Comparison of ENCODE assay signal across 8 cellular contexts in genomic region chr19:50723069-50723468, GRCh38. TPM values are rescaled to one million over a fixed set of nuclear protein-coding genes. Genes with fewer than 3 reads are reported as not detected.
DNase-seq lines count a peak whose midpoint lies in the region; ATAC-seq and TF ChIP-seq lines count a peak whose summit lies in the region.

CLEC11A (plus strand) TSS chr19:50723364; CDS start chr19:50723526, 162 bp downstream.

- TF ChIP-seq CTCF in mammary epithelial cell (conservative IDR thresholded peaks at IDR 0.05 in 1 of 2, IDR thresholded peaks at IDR 0.05 in 1 of 2; ENCODE audit: extremely low read depth in 1 of 2, insufficient read depth in 1 of 2, low read depth in 1 of 2, low read length in 2 of 2), result no peak
- no peak for TF ChIP-seq CTCF in right lobe of liver (IDR thresholded peaks at IDR 0.05)
- no peak for TF ChIP-seq CTCF in tibial nerve (IDR thresholded peaks at IDR 0.05)

- H3K9ac ChIP-seq in mammary epithelial cell (ENCODE audit: insufficient read depth, low read length), result no peak within 1 kb of the TSS

- WGBS in mammary epithelial cell (ENCODE audit: low coverage, missing lambda C conversion rate), result 17% methylated on average over 4 of the region's 15 CpGs
- WGBS in right lobe of liver (ENCODE audit: insufficient coverage, low coverage, low lambda C conversion rate, missing lambda C conversion rate), result 14% methylated on average over 15 of the region's 15 CpGs
- 10 to 17% methylated on average over 15 of the region's 15 CpGs for WGBS in tibial nerve, 2 donors

- intact Hi-C loops in mammary epithelial cell (cut with micrococcal nuclease) (loop anchor here (1.0 to 5.0 kb wide), 4 partner anchors 56 to 374 kb away; partner anchors contain the start of gene NAPSA), right lobe of liver (cut with DNase I) (no loop called here)

- peak within 1 kb of the TSS; percentile 56 to 76 (median 59) for H3K4me3 ChIP-seq in mammary epithelial cell (replicated peaks in 1 of 3; ENCODE audit: insufficient read depth in 1 of 3, low read depth in 2 of 3, low read length in 3 of 3)
- H3K4me3 ChIP-seq in right lobe of liver, result peak within 1 kb of the TSS; percentile 25 to 67 (median 44)
- H3K4me3 ChIP-seq in tibial nerve, result peak within 1 kb of the TSS; percentile 30 to 67 (median 42)

- H3K27me3 ChIP-seq in mammary epithelial cell (ENCODE audit: insufficient read depth, low read length) (no peaks in the 10 kb centered on the region), right lobe of liver (no peaks in the 10 kb centered on the region), tibial nerve (peaks cover 0 to 87% of the 10 kb centered on the region in 2 donors)

- CTCF ChIA-PET in mammary epithelial cell (lab: Charles Lee; ENCODE audit: low non-redundant PET), result interaction anchor here (0.6 kb wide), 1 partner anchor 61 kb away, joined by 5 read pairs; no protein-coding TSS in a partner anchor

- H3K79me2 ChIP-seq in mammary epithelial cell (ENCODE audit: insufficient read depth, low read length), result peaks cover 6% of the 10 kb centered on the region

- in situ Hi-C loops in mammary epithelial cell (cut with MboI; ENCODE audit: low sequenced_read_pairs in 2 of 2), result loop anchor here in 1 of 2 donors (10.0 kb wide), 2 partner anchors 62 to 192 kb away; partner anchors contain the start of gene KLK4

- peak in 1 of 4 donors; percentile 1 for ATAC-seq in right lobe of liver

- TF ChIP-seq POLR2A in right lobe of liver (IDR thresholded peaks at IDR 0.05), result no peak
- no peak for TF ChIP-seq POLR2A in tibial nerve (IDR thresholded peaks at IDR 0.05)

- peak within 1 kb of the TSS; percentile 99 for H3K4me2 ChIP-seq in mammary epithelial cell (ENCODE audit: insufficient read depth, low read depth, low read length)

- dilution Hi-C loops in mammary epithelial cell (cut with HindIII; ENCODE audit: low sequenced_read_pairs), result loop anchor here (5.0 kb wide), 1 partner anchor 56 kb away; no protein-coding TSS in a partner anchor

- no peaks in the 10 kb centered on the region for H4K20me1 ChIP-seq in mammary epithelial cell (ENCODE audit: insufficient read depth, low read length)

- peak within 1 kb of the TSS; percentile 95 for H2AFZ ChIP-seq in mammary epithelial cell (ENCODE audit: low read depth, low read length)

- no peak within 1 kb of the TSS for H3K27ac ChIP-seq in mammary epithelial cell (ENCODE audit: insufficient read depth, low read depth, low read length)
- peak within 1 kb of the TSS in 1 of 3 donors; percentile 51 for H3K27ac ChIP-seq in right lobe of liver
- H3K27ac ChIP-seq in tibial nerve, result peak within 1 kb of the TSS in 3 of 4 donors; percentile 37 to 69 (median 64)

- no peaks in the 10 kb centered on the region for H3K9me3 ChIP-seq in mammary epithelial cell (replicated peaks; ENCODE audit: insufficient read depth, low read length)
- H3K9me3 ChIP-seq in right lobe of liver, result no peaks in the 10 kb centered on the region
- H3K9me3 ChIP-seq in tibial nerve, result no peaks in the 10 kb centered on the region

- no peak for TF ChIP-seq EP300 in tibial nerve (IDR thresholded peaks at IDR 0.05)

- H3K36me3 ChIP-seq in mammary epithelial cell (ENCODE audit: insufficient read depth, low read length), result no peaks in the 10 kb centered on the region
- H3K36me3 ChIP-seq in right lobe of liver, result no peaks in the 10 kb centered on the region
- H3K36me3 ChIP-seq in tibial nerve, result no peaks in the 10 kb centered on the region

- BruUV-seq in mammary epithelial cell (replicated peaks; lab: Mats Ljungman, UMichigan), result no TSS peak

- H3K4me1 ChIP-seq in mammary epithelial cell (ENCODE audit: insufficient read depth, low read length) (peaks cover 25% of the 10 kb centered on the region), right lobe of liver (peaks cover 0 to 4% (median 0%) of the 10 kb centered on the region in 4 donors), tibial nerve (peaks cover 0 to 58% (median 21%) of the 10 kb centered on the region in 4 donors)

- DNase-seq in AG08396 (ENCODE audit: low spot score) (peak; percentile 80), Kasumi-1 (lab: John Stamatoyannopoulos, UW) (peak; percentile 95 to 97), mammary epithelial cell (no peak), right lobe of liver (no peak), tibial nerve (ENCODE audit: low spot score in 2 of 2) (peak in 1 of 2 donors; percentile 49), RPMI8226 (no peak), NCI-H510A (lab: John Stamatoyannopoulos, UW) (no peak)
- no peak for DNase-seq in effector CD4-positive, alpha-beta T cell

RNA-seq across cellular contexts. Expression of gene CLEC11A, which starts in this region (rescaled TPM):
- total RNA-seq in mammary epithelial cell (1 to 10 TPM in 1 of 2 donors, under 1 TPM in 1; 0.50 to 3.0 TPM), right lobe of liver (1 to 10 TPM; 1.7 to 9.9 (median 5.0) TPM), tibial nerve (10 to 100 TPM; 13.3 to 53.1 (median 25.9) TPM)
- polyA plus RNA-seq in mammary epithelial cell, result 3.3 TPM
- not detected for polyA minus RNA-seq in mammary epithelial cell

Comparison
In these comparisons a context has a peak if more than half of its experiments do, and no peak if none do; other contexts are left out.
1. DNase-seq: peak in AG08396 (single experiment) and Kasumi-1 (2 of 2); none in mammary epithelial cell (single experiment), right lobe of liver (0 of 3), RPMI8226 (single experiment), effector CD4-positive, alpha-beta T cell (single experiment) and NCI-H510A (single experiment).
2. Peak in every context shown above with its lines, with median percentiles within 50 percentile points of each other: H3K4me3 ChIP-seq.